29 cellular contexts compared by ENCODE assay signal in genomic region chr22:47994045-47994444, GRCh38.
"Had no signal": no experiment of that assay in that cellular context is flagged by ENCODE, and none has a peak within 500 bp of the region (broad histone marks: within the 10 kb centered on the region; RNA-seq: fewer than 3 reads in every experiment).

No MANE protein-coding gene starts in this region.

- H3K36me3 Mint-ChIP-seq: stimulated activated effector memory CD8-positive, alpha-beta T cell treated with anti-CD3 and anti-CD28 coated beads, Interleukin-12 subunit alpha, Interleukin-12 subunit beta, amount 100 ng/mL, for 72 hours had no signal

- H3K4me3 ChIP-seq: ovary, psoas muscle, right lobe of liver, sigmoid colon, stomach, thoracic aorta, thyroid gland, tibial nerve, upper lobe of right lung, uterus had no signal

- H3K4me3 Mint-ChIP-seq: naive thymus-derived CD8-positive, alpha-beta T cell; natural killer cell treated with Interleukin-12 subunit alpha and Interleukin-12 subunit beta and Interleukin-15 and Interleukin-18, amount 100 ng/mL, for 72 hours; nephron progenitor cell; neural crest cell; stimulated activated effector memory CD8-positive, alpha-beta T cell treated with anti-CD3 and anti-CD28 coated beads, Interleukin-12 subunit alpha, Interleukin-12 subunit beta, amount 100 ng/mL, for 72 hours; stimulated activated naive B cell treated with anti-CD40 and anti-IgM and Interleukin-4, amounts not matched to agents 10 μg/mL and 1 μg/mL and 100 μg/mL, for 72 hours; stimulated activated naive CD8-positive, alpha-beta T cell treated with anti-CD3 and anti-CD28 coated beads, Interleukin-15, Interleukin-2, amounts not matched to agents 100 ng/mL and 50 ng/mL, for 24 hours had no signal

- H3K36me3 ChIP-seq: neutrophil, ovary, right lobe of liver, sigmoid colon, stomach, thoracic aorta, thyroid gland, tibial nerve, upper lobe of right lung, uterus had no signal

- H3K79me2 ChIP-seq: parathyroid adenoma had no signal

- H3K27ac ChIP-seq: neutrophil, ovary, parathyroid adenoma, psoas muscle, right lobe of liver, sigmoid colon, stomach, thoracic aorta, thyroid gland, tibial nerve, upper lobe of right lung, uterus had no signal

- H3K9ac ChIP-seq: parathyroid adenoma had no signal

- H3K9me3 ChIP-seq: neutrophil, ovary, psoas muscle, right lobe of liver, sigmoid colon, thoracic aorta, thyroid gland, tibial nerve, upper lobe of right lung, uterus had no signal

- H3K9me3 Mint-ChIP-seq: neural crest cell; stimulated activated effector memory CD8-positive, alpha-beta T cell treated with anti-CD3 and anti-CD28 coated beads, Interleukin-12 subunit alpha, Interleukin-12 subunit beta, amount 100 ng/mL, for 72 hours had no signal

- ATAC-seq: naive thymus-derived CD8-positive, alpha-beta T cell; natural killer cell treated with Interleukin-12 subunit alpha and Interleukin-12 subunit beta and Interleukin-15 and Interleukin-18, amount 100 ng/mL, for 72 hours; psoas muscle; right cardiac atrium; right lobe of liver; stimulated activated effector memory CD8-positive, alpha-beta T cell treated with anti-CD3 and anti-CD28 coated beads, Interleukin-12 subunit alpha, Interleukin-12 subunit beta, amount 100 ng/mL, for 72 hours; stimulated activated naive B cell treated with anti-CD40 and anti-IgM and Interleukin-4, amounts not matched to agents 10 μg/mL and 1 μg/mL and 100 μg/mL, for 72 hours; upper lobe of right lung had no signal

- H3K27me3 ChIP-seq: neutrophil, ovary, right lobe of liver, sigmoid colon, thyroid gland, tibial nerve, uterus had no signal

- H3K4me1 ChIP-seq: parathyroid adenoma, psoas muscle, right lobe of liver, stomach, thyroid gland, tibial nerve, upper lobe of right lung, uterus had no signal

- H3K4me1 Mint-ChIP-seq: stimulated activated effector memory CD8-positive, alpha-beta T cell treated with anti-CD3 and anti-CD28 coated beads, Interleukin-12 subunit alpha, Interleukin-12 subunit beta, amount 100 ng/mL, for 72 hours had no signal

- H3K27ac Mint-ChIP-seq: natural killer cell treated with Interleukin-12 subunit alpha and Interleukin-12 subunit beta and Interleukin-15 and Interleukin-18, amount 100 ng/mL, for 72 hours; nephron progenitor cell; progenitor cell of endocrine pancreas; stimulated activated effector memory CD8-positive, alpha-beta T cell treated with anti-CD3 and anti-CD28 coated beads, Interleukin-12 subunit alpha, Interleukin-12 subunit beta, amount 100 ng/mL, for 72 hours; stimulated activated naive B cell treated with anti-CD40 and anti-IgM and Interleukin-4, amounts not matched to agents 10 μg/mL and 1 μg/mL and 100 μg/mL, for 72 hours; stimulated activated naive CD8-positive, alpha-beta T cell treated with anti-CD3 and anti-CD28 coated beads, Interleukin-15, Interleukin-2, amounts not matched to agents 100 ng/mL and 50 ng/mL, for 24 hours had no signal

- DNase-seq: naive thymus-derived CD8-positive, alpha-beta T cell; nephron progenitor cell; occipital lobe; ovary; psoas muscle; right cardiac atrium; right lobe of liver; sigmoid colon; small intestine; stimulated activated CD4-positive, alpha-beta T cell treated with anti-CD3 and anti-CD28 coated beads, Interleukin-15, amount 100 ng/mL, for 24 hours; stimulated activated CD4-positive, alpha-beta T cell treated with anti-CD3 and anti-CD28 coated beads, Interleukin-2, amount 100 ng/mL, for 24 hours; stimulated activated CD4-positive, alpha-beta T cell treated with anti-CD3 and anti-CD28 coated beads, Interleukin-2, amount 100 ng/mL, for 48 hours; stimulated activated CD4-positive, alpha-beta T cell treated with anti-CD3 and anti-CD28 coated beads, Interleukin-4, amount 100 ng/mL, for 24 hours; stimulated activated naive B cell treated with anti-CD40 and anti-IgM and Interleukin-4, amounts not matched to agents 10 μg/mL and 1 μg/mL and 100 μg/mL, for 72 hours; stimulated activated naive CD4-positive, alpha-beta T cell treated with Interleukin-2 at 50 U/mL for 16 hours; stomach; thyroid gland; trophoblast cell; upper lobe of right lung; uterus had no signal
